In the genomic region with DNA sequence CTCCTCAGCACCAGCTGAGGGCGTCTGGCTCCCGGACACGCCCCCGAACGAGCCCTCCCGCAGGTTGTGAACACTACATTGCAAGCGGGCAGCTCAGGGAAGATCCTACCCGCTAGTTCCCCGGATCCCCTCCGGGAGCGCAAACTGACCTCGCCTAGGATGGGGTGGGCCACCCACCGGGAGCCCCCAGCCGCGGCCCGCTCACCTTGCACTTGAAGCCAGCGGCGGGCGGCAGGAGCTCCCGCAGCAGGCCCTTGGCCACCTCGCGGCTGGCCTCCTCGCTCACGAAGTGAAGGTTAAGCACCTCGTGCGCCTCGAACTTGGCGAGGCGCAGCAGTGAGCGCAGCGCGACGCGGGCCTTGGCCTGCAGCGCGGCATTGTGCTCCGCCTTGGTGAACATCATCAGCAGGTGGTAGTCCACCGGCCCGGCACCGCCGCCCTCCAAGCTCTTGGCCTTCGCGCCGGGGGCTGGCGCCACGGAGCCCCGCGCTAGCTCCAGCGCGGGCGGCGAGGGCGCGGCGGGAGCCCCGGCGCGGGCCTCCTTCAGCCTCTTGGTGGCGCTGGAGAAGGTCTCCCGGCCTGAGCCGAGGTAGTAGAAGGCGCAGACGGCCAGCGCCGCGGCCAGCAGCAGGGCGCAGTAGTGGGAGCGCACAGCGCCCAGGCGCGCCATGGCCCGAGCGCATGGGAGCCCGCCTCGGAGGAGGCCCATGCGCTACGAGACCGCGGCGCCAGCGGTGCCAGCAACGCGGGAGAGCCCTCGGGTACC, we compare ENCODE assay signal across 8 cellular contexts. TPM values are rescaled to one million over a fixed set of nuclear protein-coding genes. Genes with fewer than 3 reads are reported as not detected.
DNase-seq lines count a peak whose midpoint lies in the region; ATAC-seq and TF ChIP-seq lines count a peak whose summit lies in the region.

No MANE protein-coding gene starts in this region.

- peak overlapping the region; percentile 63 for H3K9ac ChIP-seq in fibroblast of lung (ENCODE audit: insufficient read depth, low read length)

- peaks cover 19% of the 10 kb centered on the region for H3K36me3 Mint-ChIP-seq in Caco-2 (ENCODE audit: insufficient read depth, unreplicated experiment)
- H3K36me3 Mint-ChIP-seq in activated CD8-positive, alpha-beta T cell treated with anti-CD3 and anti-CD28 coated beads, Interleukin-2, amount 10 ng/mL, durations not matched to agents 7 days and 5 days (ENCODE audit: low read depth), result peaks cover 11% of the 10 kb centered on the region
- H3K36me3 Mint-ChIP-seq in nephron (ENCODE audit: low read depth), result peaks cover 7% of the 10 kb centered on the region

- no peaks in the 10 kb centered on the region for H4K20me1 ChIP-seq in fibroblast of lung (ENCODE audit: control insufficient read depth, extremely low read depth, insufficient read depth, low read length)

- peaks cover 12% of the 10 kb centered on the region for H3K79me2 ChIP-seq in fibroblast of lung (ENCODE audit: control insufficient read depth, insufficient read depth, low read length)

- H3K27me3 ChIP-seq in Caco-2 (replicated peaks; ENCODE audit: control insufficient read depth, insufficient read depth, low read length) (no peaks in the 10 kb centered on the region), fibroblast of lung (ENCODE audit: control insufficient read depth, insufficient read depth, low read length) (no peaks in the 10 kb centered on the region), tibial artery (no peaks in the 10 kb centered on the region)

- H3K4me1 ChIP-seq in Caco-2, result peaks cover 36% of the 10 kb centered on the region
- peaks cover 3% of the 10 kb centered on the region for H3K4me1 ChIP-seq in fibroblast of lung (ENCODE audit: control insufficient read depth, extremely low read depth, insufficient read depth, low read length)
- H3K4me1 ChIP-seq in tibial artery, result peaks cover 0 to 25% (median 14%) of the 10 kb centered on the region in 4 donors

- H3K9me3 ChIP-seq in Caco-2, result no peaks in the 10 kb centered on the region
- H3K9me3 ChIP-seq in fibroblast of lung (ENCODE audit: control insufficient read depth, insufficient read depth, low read depth, low read length), result no peaks in the 10 kb centered on the region
- no peaks in the 10 kb centered on the region for H3K9me3 ChIP-seq in tibial artery

- H3K36me3 ChIP-seq in Caco-2 (ENCODE audit: control insufficient read depth, insufficient read depth, low read length), result peaks cover 2% of the 10 kb centered on the region
- peaks cover 3% of the 10 kb centered on the region for H3K36me3 ChIP-seq in fibroblast of lung (ENCODE audit: control insufficient read depth, insufficient read depth, low read length)
- H3K36me3 ChIP-seq in tibial artery, result no peaks in the 10 kb centered on the region

- DNase-seq in Caco-2, result peak; percentile 71 to 81
- DNase-seq in NCI-H524 (lab: John Stamatoyannopoulos, UW), result peak; percentile 85 to 90
- peak; percentile 76 for DNase-seq in activated CD8-positive, alpha-beta T cell treated with anti-CD3 and anti-CD28 coated beads, Interleukin-2, amount 10 ng/mL, durations not matched to agents 7 days and 5 days
- DNase-seq in fibroblast of lung (ENCODE audit: low read depth in 2 of 2), result peak; percentile 70 to 76
- peak in 1 of 2 donors; percentile 55 for DNase-seq in tibial artery

- H3K27ac ChIP-seq in fibroblast of lung (ENCODE audit: insufficient read depth, low read length), result peak overlapping the region; percentile 39
- peak overlapping the region; percentile 77 to 81 for H3K27ac ChIP-seq in tibial artery

- peak; percentile 42 to 54 for TF ChIP-seq CTCF in Caco-2 (IDR thresholded peaks at IDR 0.05; ENCODE audit: insufficient read depth in 1 of 2, low read depth in 1 of 2, low read length in 1 of 2, severe bottlenecking in 1 of 2, unreplicated experiment in 1 of 2)
- peak; percentile 28 to 45 for TF ChIP-seq CTCF in fibroblast of lung (conservative IDR thresholded peaks at IDR 0.05 in 1 of 2, IDR thresholded peaks at IDR 0.05 in 1 of 2; ENCODE audit: low read depth in 1 of 2, low read length in 2 of 2)
- TF ChIP-seq CTCF in nephron (IDR thresholded peaks at IDR 0.05; ENCODE audit: unreplicated experiment in 3 of 3), result peak; percentile 57 to 69 (median 57)
- TF ChIP-seq CTCF in tibial artery (IDR thresholded peaks at IDR 0.05), result peak; percentile 51 to 61

- no TSS peak for BruUV-seq in Caco-2 (replicated peaks; lab: Mats Ljungman, UMichigan)

- H3K4me3 ChIP-seq in Caco-2 (ENCODE audit: low read depth, low read length) (peak overlapping the region; percentile 91), fibroblast of lung (replicated peaks in 1 of 4; ENCODE audit: control extremely low read depth in 1 of 4, insufficient read depth in 1 of 4, low read depth in 3 of 4, low read length in 4 of 4) (peak overlapping the region; percentile 50 to 78 (median 62)), tibial artery (peak overlapping the region; percentile 64 to 83)

- POLR2A ChIA-PET in Caco-2 (lab: Charles Lee), result interaction anchor here (0.6 to 1.2 kb wide), 3 partner anchors 82 to 637 kb away, joined by 3 read pairs; a partner anchor contains a TSS
- POLR2A ChIA-PET in activated CD8-positive, alpha-beta T cell treated with anti-CD3 and anti-CD28 coated beads, Interleukin-2, amount 10 ng/mL, durations not matched to agents 7 days and 5 days (lab: Charles Lee), result interaction anchor here (0.6 to 1.6 kb wide), 10 partner anchors 12 to 600 kb away, joined by 3 to 7 read pairs (median 4); a partner anchor contains a TSS

- H3K27ac Mint-ChIP-seq in Caco-2 (ENCODE audit: unreplicated experiment) (peak overlapping the region; percentile 80), nephron (peak overlapping the region; percentile 41 to 86 (median 59))
- peak overlapping the region; percentile 77 for H3K27ac Mint-ChIP-seq in activated CD8-positive, alpha-beta T cell treated with anti-CD3 and anti-CD28 coated beads, Interleukin-2, amount 10 ng/mL, durations not matched to agents 7 days and 5 days

- H3K4me1 Mint-ChIP-seq in Caco-2 (ENCODE audit: low read depth, unreplicated experiment) (peaks cover 21% of the 10 kb centered on the region), nephron (peaks cover 21% of the 10 kb centered on the region)
- peaks cover 32% of the 10 kb centered on the region for H3K4me1 Mint-ChIP-seq in activated CD8-positive, alpha-beta T cell treated with anti-CD3 and anti-CD28 coated beads, Interleukin-2, amount 10 ng/mL, durations not matched to agents 7 days and 5 days (ENCODE audit: low read depth)

- H2AFZ ChIP-seq in fibroblast of lung (ENCODE audit: low read length), result peak overlapping the region; percentile 84

- H3K4me3 Mint-ChIP-seq in Caco-2 (ENCODE audit: unreplicated experiment) (peak overlapping the region; percentile 88), nephron (peak overlapping the region; percentile 89 to 95 (median 95))
- H3K4me3 Mint-ChIP-seq in activated CD8-positive, alpha-beta T cell treated with anti-CD3 and anti-CD28 coated beads, Interleukin-2, amount 10 ng/mL, durations not matched to agents 7 days and 5 days, result peak overlapping the region; percentile 83

- ATAC-seq in GM19351 (IDR thresholded peaks at IDR 0.05; ENCODE audit: unreplicated experiment) (peak; percentile 65), HG03439 (IDR thresholded peaks at IDR 0.05; ENCODE audit: unreplicated experiment) (peak; percentile 59)
- peak; percentile 72 for ATAC-seq in activated CD8-positive, alpha-beta T cell treated with anti-CD3 and anti-CD28 coated beads, Interleukin-2, amount 10 ng/mL, durations not matched to agents 7 days and 5 days

- intact Hi-C loops in Caco-2 (cut with micrococcal nuclease; ENCODE audit: unreplicated experiment) (loop anchor here (1.0 kb wide), 3 partner anchors 15 to 252 kb away; a partner anchor contains a TSS), tibial artery (cut with DNase I; ENCODE audit: low total_unique reads) (loop anchor here (2.0 kb wide), 2 partner anchors 172 to 252 kb away; a partner anchor contains a TSS)

- H3K9me3 Mint-ChIP-seq in Caco-2 (ENCODE audit: unreplicated experiment) (no peaks in the 10 kb centered on the region), nephron (no peaks in the 10 kb centered on the region)
- no peaks in the 10 kb centered on the region for H3K9me3 Mint-ChIP-seq in activated CD8-positive, alpha-beta T cell treated with anti-CD3 and anti-CD28 coated beads, Interleukin-2, amount 10 ng/mL, durations not matched to agents 7 days and 5 days (ENCODE audit: insufficient read depth)

- peak overlapping the region; percentile 81 for H3K4me2 ChIP-seq in fibroblast of lung (ENCODE audit: extremely low read depth, insufficient read depth, low read length)

- CTCF ChIA-PET in Caco-2 (lab: Charles Lee), result interaction anchor here (0.5 to 2.7 kb wide), 30 partner anchors 9 to 598 kb away, joined by 3 to 34 read pairs (median 4); a partner anchor contains a TSS
- CTCF ChIA-PET in activated CD8-positive, alpha-beta T cell treated with anti-CD3 and anti-CD28 coated beads, Interleukin-2, amount 10 ng/mL, durations not matched to agents 7 days and 5 days (lab: Charles Lee), result interaction anchor here (0.6 to 10.1 kb wide), 72 partner anchors 9 to 687 kb away, joined by 3 to 258 read pairs (median 5); a partner anchor contains a TSS

- H3K27me3 Mint-ChIP-seq in Caco-2 (ENCODE audit: insufficient read depth, unreplicated experiment), result no peaks in the 10 kb centered on the region
- H3K27me3 Mint-ChIP-seq in activated CD8-positive, alpha-beta T cell treated with anti-CD3 and anti-CD28 coated beads, Interleukin-2, amount 10 ng/mL, durations not matched to agents 7 days and 5 days (ENCODE audit: low read depth), result no peaks in the 10 kb centered on the region
- H3K27me3 Mint-ChIP-seq in nephron (ENCODE audit: low read depth), result no peaks in the 10 kb centered on the region

RNA-seq across cellular contexts. Expression of a gene that starts 0.4 kb away (rescaled TPM):
- 12.2 and 14.2 TPM in 2 replicates for total RNA-seq in Caco-2 (2022)
- total RNA-seq in activated CD8-positive, alpha-beta T cell treated with anti-CD3 and anti-CD28 coated beads, Interleukin-2, amount 10 ng/mL, durations not matched to agents 7 days and 5 days, result 10 to 100 TPM; 10.8 to 13.3 TPM
- total RNA-seq in fibroblast of lung, result 8.2 and 12.4 TPM in 2 replicates
- 15.9 and 18.5 TPM in 2 replicates for polyA plus RNA-seq in fibroblast of lung
- polyA plus RNA-seq in fibroblast of lung (2012), result 13.9 and 15.2 TPM in 2 replicates
- 9.6 and 12.1 TPM in 2 replicates for polyA minus RNA-seq in fibroblast of lung (ENCODE audit: low replicate concordance)
